Comparison of ENCODE assay signal across 12 cellular contexts in the genomic region with DNA sequence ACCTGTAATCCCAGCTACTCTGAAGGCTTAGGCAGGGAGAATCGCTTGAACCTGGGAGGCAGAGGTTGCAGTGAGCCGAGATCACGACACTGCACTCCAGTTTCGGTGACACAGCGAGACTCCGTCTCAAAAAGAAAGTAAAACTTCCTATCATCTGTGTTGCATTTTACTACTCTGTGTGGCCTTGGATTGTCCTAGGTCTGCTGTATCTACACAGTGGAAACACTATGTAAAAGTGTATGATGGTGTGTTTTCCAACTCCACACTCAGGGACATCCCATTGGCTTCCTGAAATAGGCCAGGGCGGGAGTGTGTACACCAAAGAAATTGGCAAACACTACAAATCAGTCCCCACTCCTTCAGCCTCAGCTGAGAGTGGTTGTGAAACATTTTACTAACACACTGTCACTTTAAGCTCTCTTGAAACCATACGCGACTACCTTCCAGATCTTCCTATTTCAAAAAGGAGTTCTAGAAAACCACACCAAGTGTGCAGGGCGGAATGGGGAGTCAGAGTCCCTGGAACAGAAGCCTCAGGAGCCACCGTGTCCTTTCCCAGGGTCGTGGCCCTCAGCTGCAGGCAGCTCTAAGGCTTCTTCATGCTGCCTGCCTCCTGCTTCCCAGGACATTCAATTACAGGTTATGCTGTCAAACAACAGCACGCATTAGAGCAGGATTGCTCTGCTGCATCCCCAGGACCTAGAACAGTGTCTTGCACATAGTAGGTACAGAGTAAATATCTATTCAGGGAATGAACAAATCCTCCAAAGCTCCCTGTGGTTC.
DNase-seq lines count a peak whose midpoint lies in the region; ATAC-seq and TF ChIP-seq lines count a peak whose summit lies in the region.
"Had no signal": no experiment of that assay in that cellular context is flagged by ENCODE, and none has a peak within 500 bp of the region (broad histone marks: within the 10 kb centered on the region; RNA-seq: fewer than 3 reads in every experiment).

No MANE protein-coding gene starts in this region.

- TF ChIP-seq CTCF in hepatocyte (IDR thresholded peaks at IDR 0.05; ENCODE audit: poor library complexity) = no peak
- no peak for TF ChIP-seq CTCF in stomach (IDR thresholded peaks at IDR 0.05)

- TF ChIP-seq EP300 in stomach (IDR thresholded peaks at IDR 0.05) = no peak

- H3K79me2 ChIP-seq in hepatocyte = peaks cover 52% of the 10 kb centered on the region

- ATAC-seq in activated CD8-positive, alpha-beta memory T cell treated with anti-CD3 and anti-CD28 coated beads, Interleukin-2, amount 10 ng/mL, durations not matched to agents 7 days and 5 days = peak; percentile 47
- ATAC-seq in aorta (ENCODE audit: low FRiP score) = peak; percentile 76
- ATAC-seq: natural killer cell treated with Interleukin-12 subunit alpha and Interleukin-12 subunit beta and Interleukin-15 and Interleukin-18, amount 100 ng/mL, for 72 hours had no signal

- 75% methylated on average over 13 of the region's 13 CpGs for WGBS in hepatocyte (ENCODE audit: low lambda C conversion rate, missing lambda C conversion rate)
- 81 to 86% methylated on average over 13 of the region's 13 CpGs for WGBS in aorta, 2 donors
- WGBS in stomach, 5 donors = 65 to 83% (median 76%) methylated on average over 12 to 13 of the region's 13 CpGs

- DNase-seq in activated CD8-positive, alpha-beta memory T cell treated with anti-CD3 and anti-CD28 coated beads, Interleukin-2, amount 10 ng/mL, durations not matched to agents 7 days and 5 days = no peak
- no peak for DNase-seq in activated CD8-positive, alpha-beta memory T cell treated with anti-CD3 and anti-CD28 coated beads, Interleukin-2, amount 50 U/mL, for 48 hours
- DNase-seq in OCI-M1 (lab: John Stamatoyannopoulos, UW) (peak; percentile 37), hepatocyte (ENCODE audit: low spot score) (peak; percentile 39), aorta (no peak), stomach (no peak), NCI-H2227 (lab: John Stamatoyannopoulos, UW; ENCODE audit: unreplicated experiment) (no peak)
- DNase-seq in stimulated activated naive CD4-positive, alpha-beta T cell (lab: John Stamatoyannopoulos, UW) = no peak
- DNase-seq: NCI-H2029 treated with DMSO at 0.1 percent for 48 hours had no signal

- TF ChIP-seq POLR2A in stomach (IDR thresholded peaks at IDR 0.05) = no peak

- no peaks in the 10 kb centered on the region for H4K20me1 ChIP-seq in hepatocyte (ENCODE audit: insufficient read depth, poor library complexity, severe bottlenecking)
- H4K20me1 ChIP-seq: BLaER1 had no signal

- H3K4me1 ChIP-seq in hepatocyte (ENCODE audit: insufficient read depth) = peaks cover 11% of the 10 kb centered on the region
- H3K4me1 ChIP-seq in aorta (ENCODE audit: control insufficient read depth in 1 of 2, insufficient read depth in 2 of 2, low read length in 2 of 2) = peaks cover 0 to 4% of the 10 kb centered on the region in 2 donors
- peaks cover 0 to 30% (median 8%) of the 10 kb centered on the region in 4 donors for H3K4me1 ChIP-seq in stomach

- no peaks in the 10 kb centered on the region for H3K9me3 ChIP-seq in hepatocyte (ENCODE audit: low read depth)
- H3K9me3 ChIP-seq in aorta (ENCODE audit: control insufficient read depth, low read length) = no peaks in the 10 kb centered on the region
- H3K9me3 ChIP-seq in stomach = no peaks in the 10 kb centered on the region
- H3K9me3 ChIP-seq: BLaER1, HAP-1 had no signal

- peak overlapping the region; percentile 32 for H3K27ac Mint-ChIP-seq in activated CD8-positive, alpha-beta memory T cell treated with anti-CD3 and anti-CD28 coated beads, Interleukin-2, amount 10 ng/mL, durations not matched to agents 7 days and 5 days
- H3K27ac Mint-ChIP-seq: natural killer cell treated with Interleukin-12 subunit alpha and Interleukin-12 subunit beta and Interleukin-15 and Interleukin-18, amount 100 ng/mL, for 72 hours had no signal

- H3K9me2 ChIP-seq in hepatocyte (replicated peaks; ENCODE audit: insufficient read depth) = no peaks in the 10 kb centered on the region

- intact Hi-C loops in aorta (cut with DNase I) = no loop called here
- intact Hi-C loops in stomach (cut with DNase I; ENCODE audit: low total_unique reads) = no loop called here

- CTCF ChIA-PET in activated CD8-positive, alpha-beta memory T cell treated with anti-CD3 and anti-CD28 coated beads, Interleukin-2, amount 10 ng/mL, durations not matched to agents 7 days and 5 days (lab: Charles Lee) = interaction anchor here (0.6 to 1.4 kb wide), 2 partner anchors 99 to 1501 kb away, joined by 3 to 4 read pairs; no protein-coding TSS in a partner anchor

- H3K4me2 ChIP-seq in hepatocyte = peak overlapping the region; percentile 57
- H3K4me2 ChIP-seq: BLaER1 had no signal

- H3K4me3 Mint-ChIP-seq in activated CD8-positive, alpha-beta memory T cell treated with anti-CD3 and anti-CD28 coated beads, Interleukin-2, amount 10 ng/mL, durations not matched to agents 7 days and 5 days = no peak overlapping the region
- H3K4me3 Mint-ChIP-seq: natural killer cell treated with Interleukin-12 subunit alpha and Interleukin-12 subunit beta and Interleukin-15 and Interleukin-18, amount 100 ng/mL, for 72 hours had no signal

- H3K36me3 ChIP-seq in hepatocyte (replicated peaks; ENCODE audit: insufficient read depth, low read depth) (no peaks in the 10 kb centered on the region), aorta (ENCODE audit: control insufficient read depth in 1 of 2, insufficient read depth in 2 of 2, low read length in 1 of 2) (no peaks in the 10 kb centered on the region), stomach (no peaks in the 10 kb centered on the region)
- H3K36me3 ChIP-seq: BLaER1, HAP-1 had no signal

- H3K27ac ChIP-seq in hepatocyte (peak overlapping the region; percentile 72), aorta (ENCODE audit: low read depth in 1 of 2, low read length in 2 of 2) (no peak overlapping the region), stomach (peak overlapping the region in 2 of 5 donors; percentile 32 to 36)
- H3K27ac ChIP-seq: BLaER1 had no signal

- H3K9me3 Mint-ChIP-seq in activated CD8-positive, alpha-beta memory T cell treated with anti-CD3 and anti-CD28 coated beads, Interleukin-2, amount 10 ng/mL, durations not matched to agents 7 days and 5 days (ENCODE audit: low read depth) = peaks cover 2% of the 10 kb centered on the region
- H3K9me3 Mint-ChIP-seq: natural killer cell treated with Interleukin-12 subunit alpha and Interleukin-12 subunit beta and Interleukin-15 and Interleukin-18, amount 100 ng/mL, for 72 hours had no signal

- no peaks in the 10 kb centered on the region for H3K27me3 Mint-ChIP-seq in activated CD8-positive, alpha-beta memory T cell treated with anti-CD3 and anti-CD28 coated beads, Interleukin-2, amount 10 ng/mL, durations not matched to agents 7 days and 5 days

- H3K27me3 ChIP-seq in hepatocyte = no peaks in the 10 kb centered on the region
- H3K27me3 ChIP-seq in aorta (ENCODE audit: control insufficient read depth in 1 of 2, insufficient read depth in 2 of 2, low read length in 1 of 2) = no peaks in the 10 kb centered on the region
- H3K27me3 ChIP-seq in stomach = no peaks in the 10 kb centered on the region
- H3K27me3 ChIP-seq: BLaER1 had no signal

- H3K4me3 ChIP-seq in hepatocyte = no peak overlapping the region
- no peak overlapping the region for H3K4me3 ChIP-seq in aorta (ENCODE audit: low read length in 2 of 2)
- no peak overlapping the region for H3K4me3 ChIP-seq in stomach
- H3K4me3 ChIP-seq: BLaER1, HAP-1 had no signal

- no peaks in the 10 kb centered on the region for H3K36me3 Mint-ChIP-seq in activated CD8-positive, alpha-beta memory T cell treated with anti-CD3 and anti-CD28 coated beads, Interleukin-2, amount 10 ng/mL, durations not matched to agents 7 days and 5 days
- H3K36me3 Mint-ChIP-seq: natural killer cell treated with Interleukin-12 subunit alpha and Interleukin-12 subunit beta and Interleukin-15 and Interleukin-18, amount 100 ng/mL, for 72 hours had no signal

- H2AFZ ChIP-seq in hepatocyte = no peak overlapping the region

- H3K4me1 Mint-ChIP-seq in activated CD8-positive, alpha-beta memory T cell treated with anti-CD3 and anti-CD28 coated beads, Interleukin-2, amount 10 ng/mL, durations not matched to agents 7 days and 5 days = peaks cover 12% of the 10 kb centered on the region

Comparison
In these comparisons a context has a peak if more than half of its experiments do, and no peak if none do; other contexts are left out.
1. DNase-seq: peak in OCI-M1 (single experiment) and hepatocyte (single experiment); none in activated CD8-positive, alpha-beta memory T cell treated with anti-CD3 and anti-CD28 coated beads, Interleukin-2, amount 10 ng/mL, durations not matched to agents 7 days and 5 days (single experiment), activated CD8-positive, alpha-beta memory T cell treated with anti-CD3 and anti-CD28 coated beads, Interleukin-2, amount 50 U/mL, for 48 hours (single experiment), aorta (0 of 2), stomach (single experiment), stimulated activated naive CD4-positive, alpha-beta T cell (0 of 6) and NCI-H2227 (single experiment).